Comparison of ENCODE assay signal across 27 cellular contexts in the genomic region with DNA sequence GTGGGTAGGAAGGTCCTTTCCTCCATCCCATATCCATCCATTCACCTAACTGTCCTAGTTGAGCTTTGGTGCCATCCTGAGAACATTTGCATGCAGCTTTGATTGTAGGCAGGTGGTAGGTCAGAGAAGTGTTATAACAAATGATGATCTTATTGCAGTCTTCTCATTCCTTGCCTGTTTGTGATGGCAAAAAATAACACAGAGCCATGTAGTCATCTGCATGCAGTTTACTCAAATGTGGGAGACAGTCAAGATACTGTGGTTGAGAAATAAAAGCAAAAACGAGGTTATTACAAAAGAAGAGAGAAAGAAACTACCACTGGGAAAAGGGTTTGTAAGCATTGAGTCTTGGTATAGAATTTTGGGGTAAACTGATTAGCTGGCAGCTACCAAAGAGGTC.
"Had no signal": no experiment of that assay in that cellular context is flagged by ENCODE, and none has a peak within 500 bp of the region (broad histone marks: within the 10 kb centered on the region; RNA-seq: fewer than 3 reads in every experiment).

No MANE protein-coding gene starts in this region.

- ATAC-seq: natural killer cell; psoas muscle; right cardiac atrium; right lobe of liver; stimulated activated memory B cell treated with anti-CD40 and anti-IgM and Interleukin-4, amounts not matched to agents 10 μg/mL and 1 μg/mL and 100 μg/mL, for 72 hours; stimulated activated naive CD8-positive, alpha-beta T cell treated with anti-CD3 and anti-CD28 coated beads, Interleukin-15, amount 100 ng/mL, for 72 hours; stimulated activated naive CD8-positive, alpha-beta T cell treated with anti-CD3 and anti-CD28 coated beads, Interleukin-15, Interleukin-2, amounts not matched to agents 100 U/mL and 50 U/mL, for 24 hours; upper lobe of right lung had no signal

- H3K4me1 ChIP-seq: parathyroid adenoma, psoas muscle, sigmoid colon, suprapubic skin, testis, tibial artery, transverse colon, upper lobe of right lung, uterus had no signal

- H3K79me2 ChIP-seq: parathyroid adenoma had no signal

- H3K27ac ChIP-seq: neural progenitor cell, ovary, parathyroid adenoma, psoas muscle, sigmoid colon, suprapubic skin, testis, tibial artery, transverse colon, upper lobe of right lung, uterus had no signal

- H3K36me3 ChIP-seq: neural progenitor cell, ovary, sigmoid colon, transverse colon, upper lobe of right lung, uterus had no signal

- H3K9me3 ChIP-seq: ovary, psoas muscle, right lobe of liver, sigmoid colon, suprapubic skin, testis, tibial artery, transverse colon, upper lobe of right lung, uterus had no signal

- H3K4me2 ChIP-seq: neural progenitor cell had no signal

- FAIRE-seq: small intestine had no signal

- H3K9ac ChIP-seq: neural progenitor cell, parathyroid adenoma had no signal

- H2AFZ ChIP-seq: neural progenitor cell, parathyroid adenoma had no signal

- H3K4me3 ChIP-seq: neural progenitor cell, ovary, psoas muscle, right lobe of liver, sigmoid colon, suprapubic skin, testis, tibial artery, transverse colon, upper lobe of right lung, uterus had no signal

- H3K27me3 ChIP-seq: neural progenitor cell, ovary, right lobe of liver, sigmoid colon, suprapubic skin, testis, tibial artery, transverse colon, upper lobe of right lung, uterus had no signal

- DNase-seq: natural killer cell; occipital lobe; ovary; posterior cingulate gyrus; psoas muscle; right cardiac atrium; right lobe of liver; sigmoid colon; small intestine; stimulated activated CD4-positive, alpha-beta T cell treated with anti-CD3 and anti-CD28 coated beads, Interleukin-15, amount 100 ng/mL, for 24 hours; stimulated activated CD4-positive, alpha-beta T cell treated with anti-CD3 and anti-CD28 coated beads, Interleukin-2, amount 100 ng/mL, for 24 hours; stimulated activated CD4-positive, alpha-beta T cell treated with anti-CD3 and anti-CD28 coated beads, Interleukin-2, amount 100 ng/mL, for 48 hours; stimulated activated CD4-positive, alpha-beta T cell treated with anti-CD3 and anti-CD28 coated beads, Interleukin-4, amount 100 ng/mL, for 24 hours; stimulated activated CD8-positive, alpha-beta memory T cell treated with anti-CD3 and anti-CD28 coated beads, Interleukin-4, amount 100 ng/mL, for 48 hours; stimulated activated naive CD4-positive, alpha-beta T cell; stimulated activated naive CD8-positive, alpha-beta T cell treated with anti-CD3 and anti-CD28 coated beads, Interleukin-15, amount 100 ng/mL, for 72 hours; stimulated activated naive CD8-positive, alpha-beta T cell treated with anti-CD3 and anti-CD28 coated beads, Interleukin-15, Interleukin-2, amounts not matched to agents 100 U/mL and 50 U/mL, for 24 hours; substantia nigra; testis; tibial artery; transverse colon; upper lobe of right lung; uterus had no signal
